ENCODE assay signal across 8 cellular contexts in genomic region chr19:57599761-57600383, GRCh38. TPM values are rescaled to one million over a fixed set of nuclear protein-coding genes. Genes with fewer than 3 reads are reported as not detected.
DNase-seq lines count a peak whose midpoint lies in the region; ATAC-seq and TF ChIP-seq lines count a peak whose summit lies in the region.

Gene ZNF530, plus strand, starts transcription at chr19:57599885. Its CDS starts 4,461 bp downstream, at chr19:57604346.

- peaks cover 38% of the 10 kb centered on the region for H3K36me3 ChIP-seq in Karpas-422 (ENCODE audit: insufficient read depth, low read length)

- peak; percentile 96 for ATAC-seq in GM21786 (IDR thresholded peaks at IDR 0.05; ENCODE audit: unreplicated experiment)
- ATAC-seq in stimulated activated naive CD8-positive, alpha-beta T cell treated with anti-CD3 and anti-CD28 coated beads, Interleukin-15, Interleukin-2, amounts not matched to agents 100 U/mL and 50 U/mL, for 24 hours = peak; percentile 99

- peaks cover 12% of the 10 kb centered on the region for H3K4me1 ChIP-seq in Karpas-422 (ENCODE audit: low read length)

- peak within 1 kb of the TSS; percentile 47 to 68 (median 56) for H3K27ac Mint-ChIP-seq in nephron

- TF ChIP-seq CTCF in RWPE1 (conservative IDR thresholded peaks at IDR 0.05; ENCODE audit: low read depth) = no peak
- no peak for TF ChIP-seq CTCF in nephron (IDR thresholded peaks at IDR 0.05; ENCODE audit: unreplicated experiment in 3 of 3)

- H3K27me3 ChIP-seq in Karpas-422 (ENCODE audit: low read length) = no peaks in the 10 kb centered on the region

- H3K36me3 Mint-ChIP-seq in nephron (ENCODE audit: low read depth) = peaks cover 58% of the 10 kb centered on the region

- peak; percentile 78 for DNase-seq in DMS79 (lab: John Stamatoyannopoulos, UW)
- peak; percentile 99 for DNase-seq in Karpas-422
- peak; percentile 93 for DNase-seq in RWPE1 (ENCODE audit: low spot score)
- DNase-seq in activated T-helper 9 cell treated with anti-CD3 and anti-CD28 coated beads, Interleukin-2, amount 50 U/mL, for 16 hours (ENCODE audit: low read depth) = peak; percentile 78
- DNase-seq in fibroblast of the conjunctiva (ENCODE audit: low read depth) = peak; percentile 83
- peak; percentile 90 for DNase-seq in stimulated activated naive CD8-positive, alpha-beta T cell treated with anti-CD3 and anti-CD28 coated beads, Interleukin-15, Interleukin-2, amounts not matched to agents 100 U/mL and 50 U/mL, for 24 hours

- H3K4me2 ChIP-seq in Karpas-422 (ENCODE audit: low read depth, low read length, poor library complexity, severe bottlenecking) = peak within 1 kb of the TSS; percentile 92

- no peaks in the 10 kb centered on the region for H4K20me1 ChIP-seq in Karpas-422 (ENCODE audit: insufficient read depth, low read depth, low read length)

- no peak within 1 kb of the TSS for H3K27ac ChIP-seq in Karpas-422 (ENCODE audit: low read length)
- peak within 1 kb of the TSS; percentile 55 for H3K27ac ChIP-seq in RWPE1

- peaks cover 27% of the 10 kb centered on the region for H3K79me2 ChIP-seq in Karpas-422 (ENCODE audit: low read length)

- POLR2A ChIA-PET in RWPE1 (lab: Yijun Ruan, JAX; ENCODE audit: low non-redundant PET) = no interaction called here

- CTCF ChIA-PET in RWPE1 (lab: Yijun Ruan, JAX) = no interaction called here

- peak within 1 kb of the TSS; percentile 82 for H2AFZ ChIP-seq in Karpas-422 (ENCODE audit: low read length)

- H3K4me3 ChIP-seq in Karpas-422 (ENCODE audit: low read length) = peak within 1 kb of the TSS; percentile 86

- H3K9me3 Mint-ChIP-seq in nephron = peaks cover 64% of the 10 kb centered on the region

- H3K4me1 Mint-ChIP-seq in nephron = peaks cover 5% of the 10 kb centered on the region

- no peaks in the 10 kb centered on the region for H3K27me3 Mint-ChIP-seq in nephron (ENCODE audit: low read depth)

- no peaks in the 10 kb centered on the region for H3K9me2 ChIP-seq in Karpas-422 (replicated peaks; ENCODE audit: insufficient read depth, low read length)

- peak within 1 kb of the TSS; percentile 75 for H3K9ac ChIP-seq in Karpas-422 (ENCODE audit: low read length)

- peaks cover 51% of the 10 kb centered on the region for H3K9me3 ChIP-seq in Karpas-422 (ENCODE audit: low read length)

- H3K4me3 Mint-ChIP-seq in nephron = peak within 1 kb of the TSS; percentile 87 to 94 (median 93)

RNA-seq across cellular contexts. Expression of gene ZNF530, which starts in this region (rescaled TPM):
- total RNA-seq in Karpas-422 (2014; rRNA removed; shearing (Covaris generic); ENCODE audit: low replicate concordance) = 5.2 and 7.7 TPM in 2 replicates
